10 cellular contexts compared by ENCODE assay signal in genomic region chr7:149620961-149621360, GRCh38.
DNase-seq lines count a peak whose midpoint lies in the region; ATAC-seq lines count a peak whose summit lies in the region.
"Had no signal": no experiment of that assay in that cellular context is flagged by ENCODE, and none has a peak within 500 bp of the region (broad histone marks: within the 10 kb centered on the region; RNA-seq: fewer than 3 reads in every experiment).

No MANE protein-coding gene starts in this region.

- ATAC-seq in GM19023 (IDR thresholded peaks at IDR 0.05; ENCODE audit: unreplicated experiment), result peak; percentile 33
- peak; percentile 46 for ATAC-seq in HG02763 (IDR thresholded peaks at IDR 0.05; ENCODE audit: unreplicated experiment)
- ATAC-seq in HG03097 (IDR thresholded peaks at IDR 0.05; ENCODE audit: low FRiP score, unreplicated experiment), result no peak

- peak; percentile 79 for DNase-seq in activated CD8-positive, alpha-beta memory T cell treated with anti-CD3 and anti-CD28 coated beads for 24 hours
- peak; percentile 51 for DNase-seq in stimulated activated CD8-positive, alpha-beta memory T cell treated with anti-CD3 and anti-CD28 coated beads, Interleukin-12 subunit alpha, Interleukin-12 subunit beta, amount 100 ng/mL, for 24 hours (ENCODE audit: extremely low read depth)
- DNase-seq in cerebellar nuclear complex (lab: John Stamatoyannopoulos, UW) (no peak), SKM-1 (lab: John Stamatoyannopoulos, UW; ENCODE audit: unreplicated experiment) (no peak), NOMO-1 (lab: John Stamatoyannopoulos, UW; ENCODE audit: unreplicated experiment in 2 of 2) (no peak)
- DNase-seq: hypothalamus, KG1 had no signal

Comparison
In these comparisons a context has a peak if more than half of its experiments do, and no peak if none do; other contexts are left out.
1. DNase-seq: peak in activated CD8-positive, alpha-beta memory T cell treated with anti-CD3 and anti-CD28 coated beads for 24 hours (single experiment) and stimulated activated CD8-positive, alpha-beta memory T cell treated with anti-CD3 and anti-CD28 coated beads, Interleukin-12 subunit alpha, Interleukin-12 subunit beta, amount 100 ng/mL, for 24 hours (single experiment); none in cerebellar nuclear complex (0 of 2), SKM-1 (single experiment) and NOMO-1 (0 of 2).